In the genomic region with DNA sequence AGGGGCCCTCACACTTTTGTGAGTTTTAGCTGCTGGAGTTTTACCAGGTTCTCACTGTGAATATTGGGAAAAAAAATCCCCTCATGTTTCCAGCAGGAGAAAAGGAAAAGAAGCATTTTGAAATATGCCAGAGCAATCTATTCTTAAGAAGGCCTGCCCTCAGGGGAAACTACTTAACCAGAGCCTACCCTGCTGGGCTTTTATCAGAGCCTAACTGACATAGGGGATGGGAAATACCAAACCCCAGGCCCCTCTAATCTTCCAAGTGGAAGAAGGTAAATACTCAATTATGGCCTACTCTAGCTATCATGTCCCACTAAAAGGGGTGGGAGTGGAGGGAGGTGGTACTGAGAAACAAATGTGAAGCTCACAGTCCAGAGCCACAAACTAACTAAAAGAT, we compare ENCODE assay signal across 1 cellular context.
TF ChIP-seq lines count a peak whose summit lies in the region.

No MANE protein-coding gene starts in this region.

TF ChIP-seq in GM23338, 12 proteins besides CTCF, POLR2A, EP300 and RAD21 (continued from another document):
- TF ChIP-seq ZNF462 (CRISPR knock-in tag; IDR thresholded peaks at IDR 0.05) (no peak), EZH2 (IDR thresholded peaks at IDR 0.05; ENCODE audit: low read depth, unreplicated experiment) (no peak), NANOG (IDR thresholded peaks at IDR 0.05; ENCODE audit: borderline replicate concordance) (no peak), EZH2phosphoT487 (IDR thresholded peaks at IDR 0.05; ENCODE audit: unreplicated experiment) (no peak), ZNF331 (CRISPR knock-in tag; IDR thresholded peaks at IDR 0.05; ENCODE audit: low read depth) (no peak)
- TF ChIP-seq, protein P1, sequence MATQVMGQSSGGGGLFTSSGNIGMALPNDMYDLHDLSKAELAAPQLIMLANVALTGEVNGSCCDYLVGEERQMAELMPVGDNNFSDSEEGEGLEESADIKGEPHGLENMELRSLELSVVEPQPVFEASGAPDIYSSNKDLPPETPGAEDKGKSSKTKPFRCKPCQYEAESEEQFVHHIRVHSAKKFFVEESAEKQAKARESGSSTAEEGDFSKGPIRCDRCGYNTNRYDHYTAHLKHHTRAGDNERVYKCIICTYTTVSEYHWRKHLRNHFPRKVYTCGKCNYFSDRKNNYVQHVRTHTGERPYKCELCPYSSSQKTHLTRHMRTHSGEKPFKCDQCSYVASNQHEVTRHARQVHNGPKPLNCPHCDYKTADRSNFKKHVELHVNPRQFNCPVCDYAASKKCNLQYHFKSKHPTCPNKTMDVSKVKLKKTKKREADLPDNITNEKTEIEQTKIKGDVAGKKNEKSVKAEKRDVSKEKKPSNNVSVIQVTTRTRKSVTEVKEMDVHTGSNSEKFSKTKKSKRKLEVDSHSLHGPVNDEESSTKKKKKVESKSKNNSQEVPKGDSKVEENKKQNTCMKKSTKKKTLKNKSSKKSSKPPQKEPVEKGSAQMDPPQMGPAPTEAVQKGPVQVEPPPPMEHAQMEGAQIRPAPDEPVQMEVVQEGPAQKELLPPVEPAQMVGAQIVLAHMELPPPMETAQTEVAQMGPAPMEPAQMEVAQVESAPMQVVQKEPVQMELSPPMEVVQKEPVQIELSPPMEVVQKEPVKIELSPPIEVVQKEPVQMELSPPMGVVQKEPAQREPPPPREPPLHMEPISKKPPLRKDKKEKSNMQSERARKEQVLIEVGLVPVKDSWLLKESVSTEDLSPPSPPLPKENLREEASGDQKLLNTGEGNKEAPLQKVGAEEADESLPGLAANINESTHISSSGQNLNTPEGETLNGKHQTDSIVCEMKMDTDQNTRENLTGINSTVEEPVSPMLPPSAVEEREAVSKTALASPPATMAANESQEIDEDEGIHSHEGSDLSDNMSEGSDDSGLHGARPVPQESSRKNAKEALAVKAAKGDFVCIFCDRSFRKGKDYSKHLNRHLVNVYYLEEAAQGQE (IDR thresholded peaks at IDR 0.05; ENCODE audit: unreplicated experiment) = no peak
- TF ChIP-seq, protein P2, sequence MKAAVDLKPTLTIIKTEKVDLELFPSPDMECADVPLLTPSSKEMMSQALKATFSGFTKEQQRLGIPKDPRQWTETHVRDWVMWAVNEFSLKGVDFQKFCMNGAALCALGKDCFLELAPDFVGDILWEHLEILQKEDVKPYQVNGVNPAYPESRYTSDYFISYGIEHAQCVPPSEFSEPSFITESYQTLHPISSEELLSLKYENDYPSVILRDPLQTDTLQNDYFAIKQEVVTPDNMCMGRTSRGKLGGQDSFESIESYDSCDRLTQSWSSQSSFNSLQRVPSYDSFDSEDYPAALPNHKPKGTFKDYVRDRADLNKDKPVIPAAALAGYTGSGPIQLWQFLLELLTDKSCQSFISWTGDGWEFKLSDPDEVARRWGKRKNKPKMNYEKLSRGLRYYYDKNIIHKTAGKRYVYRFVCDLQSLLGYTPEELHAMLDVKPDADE (IDR thresholded peaks at IDR 0.05) = no peak
